ENCODE assay signal across 9 cellular contexts in genomic region chr5:113806250-113806649, GRCh38.
DNase-seq lines count a peak whose midpoint lies in the region; ATAC-seq and TF ChIP-seq lines count a peak whose summit lies in the region.
"Had no signal": no experiment of that assay in that cellular context is flagged by ENCODE, and none has a peak within 500 bp of the region (broad histone marks: within the 10 kb centered on the region; RNA-seq: fewer than 3 reads in every experiment).

No MANE protein-coding gene starts in this region.

- H3K4me3 ChIP-seq in AG09309 (ENCODE audit: control insufficient read depth, low read depth, low read length), result no peak overlapping the region

- H3K4me3 Mint-ChIP-seq in mesothelial cell of epicardium, result no peak overlapping the region

- H3K4me1 Mint-ChIP-seq in mesothelial cell of epicardium, result peaks cover 56% of the 10 kb centered on the region

- no peaks in the 10 kb centered on the region for H3K27me3 Mint-ChIP-seq in mesothelial cell of epicardium (ENCODE audit: low read depth)

- no peak for ATAC-seq in GM18511 (IDR thresholded peaks at IDR 0.05; ENCODE audit: unreplicated experiment)

- H3K27ac Mint-ChIP-seq in mesothelial cell of epicardium, result peak overlapping the region; percentile 88

- in situ Hi-C loops in GM13976 (cut with MboI; ENCODE audit: low sequenced_read_pairs, unreplicated experiment), result no loop called here

- TF ChIP-seq CTCF in AG09309 (IDR thresholded peaks at IDR 0.05; ENCODE audit: control insufficient read depth, insufficient read depth, low read depth, low read length, missing control alignments), result peak; percentile 39
- no peak for TF ChIP-seq CTCF in mesothelial cell of epicardium (IDR thresholded peaks at IDR 0.05; ENCODE audit: unreplicated experiment)
- no peak for TF ChIP-seq CTCF in GM13976 (IDR thresholded peaks at IDR 0.05; ENCODE audit: borderline replicate concordance, control extremely low read depth, extremely low read depth, insufficient read depth, missing control alignments)

- peaks cover 6% of the 10 kb centered on the region for H3K9me3 Mint-ChIP-seq in mesothelial cell of epicardium

- no peaks in the 10 kb centered on the region for H3K36me3 Mint-ChIP-seq in mesothelial cell of epicardium

- DNase-seq in AG09309 (ENCODE audit: low read depth) (no peak), Kasumi-1 (lab: John Stamatoyannopoulos, UW) (peak; percentile 19 to 22), dermis blood vessel endothelial cell (peak; percentile 46), mesothelial cell of epicardium (ENCODE audit: low spot score in 2 of 2, unreplicated experiment in 2 of 2) (no peak), epidermal melanocyte (ENCODE audit: insufficient read length, low spot score) (no peak), GM13976 (ENCODE audit: low spot score) (no peak), GF-D8 (lab: John Stamatoyannopoulos, UW) (no peak)
- DNase-seq: activated CD8-positive, alpha-beta memory T cell treated with anti-CD3 and anti-CD28 coated beads, Interleukin-2, amount 50 U/mL, for 4 hours had no signal

Comparison
In these comparisons a context has a peak if more than half of its experiments do, and no peak if none do; other contexts are left out.
1. DNase-seq: peak in Kasumi-1 (2 of 2) and dermis blood vessel endothelial cell (single experiment); none in AG09309 (single experiment), mesothelial cell of epicardium (0 of 2), epidermal melanocyte (single experiment), GM13976 (single experiment) and GF-D8 (single experiment).